Comparison of ENCODE assay signal across 8 cellular contexts in genomic region chr15:64381000-64381751, GRCh38. TPM values are rescaled to one million over a fixed set of nuclear protein-coding genes. Genes with fewer than 3 reads are reported as not detected.
DNase-seq lines count a peak whose midpoint lies in the region; ATAC-seq, FAIRE-seq and TF ChIP-seq lines count a peak whose summit lies in the region.

A gene with protein sequence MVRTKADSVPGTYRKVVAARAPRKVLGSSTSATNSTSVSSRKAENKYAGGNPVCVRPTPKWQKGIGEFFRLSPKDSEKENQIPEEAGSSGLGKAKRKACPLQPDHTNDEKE (minus strand): TSS chr15:64381441. CDS start chr15:64381371, 70 bp downstream.

- peaks cover 14% of the 10 kb centered on the region for H3K4me1 Mint-ChIP-seq in activated naive CD8-positive, alpha-beta T cell treated with anti-CD3 and anti-CD28 coated beads, Interleukin-2, amount 10 ng/mL, durations not matched to agents 7 days and 5 days

- peak within 1 kb of the TSS; percentile 85 for H3K27ac Mint-ChIP-seq in activated naive CD8-positive, alpha-beta T cell treated with anti-CD3 and anti-CD28 coated beads, Interleukin-2, amount 10 ng/mL, durations not matched to agents 7 days and 5 days

- peak; percentile 80 for TF ChIP-seq POLR2A in GM12891 (IDR thresholded peaks at IDR 0.05; ENCODE audit: low read depth, low read length)
- TF ChIP-seq POLR2A in tibial nerve (IDR thresholded peaks at IDR 0.05), result no peak

- ATAC-seq in HG02798 (IDR thresholded peaks at IDR 0.05; ENCODE audit: poor library complexity, unreplicated experiment), result peak; percentile 99
- ATAC-seq in activated naive CD8-positive, alpha-beta T cell treated with anti-CD3 and anti-CD28 coated beads, Interleukin-2, amount 10 ng/mL, durations not matched to agents 7 days and 5 days (ENCODE audit: low read depth), result peak; percentile 100
- ATAC-seq in Right ventricle myocardium superior (ENCODE audit: poor library complexity), result peak; percentile 100
- peak; percentile 100 for ATAC-seq in pancreas

- intact Hi-C loops in Right ventricle myocardium superior (cut with DNase I), result no loop called here
- intact Hi-C loops in pancreas (cut with DNase I), result no loop called here

- no peaks in the 10 kb centered on the region for H3K27me3 Mint-ChIP-seq in activated naive CD8-positive, alpha-beta T cell treated with anti-CD3 and anti-CD28 coated beads, Interleukin-2, amount 10 ng/mL, durations not matched to agents 7 days and 5 days

- peak; percentile 84 for DNase-seq in GM12891 (ENCODE audit: insufficient read length, low spot score)
- DNase-seq in NCI-H1417 treated with DMSO at 0.1 percent for 48 hours (lab: John Stamatoyannopoulos, UW), result peak; percentile 79
- DNase-seq in SW 1271 (lab: John Stamatoyannopoulos, UW), result peak; percentile 95 to 98
- DNase-seq in activated naive CD8-positive, alpha-beta T cell treated with anti-CD3 and anti-CD28 coated beads, Interleukin-2, amount 10 ng/mL, durations not matched to agents 7 days and 5 days, result peak; percentile 89
- DNase-seq in Right ventricle myocardium superior, result peak; percentile 97
- peak; percentile 84 to 94 (median 88) for DNase-seq in pancreas
- DNase-seq in tibial nerve (ENCODE audit: low spot score in 2 of 2), result peak; percentile 88 to 91

- H3K9me3 Mint-ChIP-seq in activated naive CD8-positive, alpha-beta T cell treated with anti-CD3 and anti-CD28 coated beads, Interleukin-2, amount 10 ng/mL, durations not matched to agents 7 days and 5 days, result no peaks in the 10 kb centered on the region

- H3K4me1 ChIP-seq in pancreas, result peaks cover 0 to 6% (median 0%) of the 10 kb centered on the region in 3 donors
- H3K4me1 ChIP-seq in tibial nerve, result peaks cover 0 to 13% (median 7%) of the 10 kb centered on the region in 4 donors

- POLR2A ChIA-PET in activated naive CD8-positive, alpha-beta T cell treated with anti-CD3 and anti-CD28 coated beads, Interleukin-2, amount 10 ng/mL, durations not matched to agents 7 days and 5 days (lab: Charles Lee), result interaction anchor here (0.5 to 1.6 kb wide), 3 partner anchors 25 to 514 kb away, joined by 3 to 5 read pairs (median 3); partner anchors contain the start of gene CSNK1G1

- peak in 1 of 2 donors; percentile 20 for TF ChIP-seq EP300 in tibial nerve (IDR thresholded peaks at IDR 0.05)

- H3K36me3 Mint-ChIP-seq in activated naive CD8-positive, alpha-beta T cell treated with anti-CD3 and anti-CD28 coated beads, Interleukin-2, amount 10 ng/mL, durations not matched to agents 7 days and 5 days, result peaks cover 11% of the 10 kb centered on the region

- TF ChIP-seq CTCF in pancreas (IDR thresholded peaks at IDR 0.05), result no peak
- peak in 2 of 5 experiments; percentile 15 to 20 for TF ChIP-seq CTCF in tibial nerve (IDR thresholded peaks at IDR 0.05)

- H3K27me3 ChIP-seq in pancreas, result no peaks in the 10 kb centered on the region
- no peaks in the 10 kb centered on the region for H3K27me3 ChIP-seq in tibial nerve

- WGBS in pancreas, 2 donors, result 0 to 1% methylated on average over 38 of the region's 38 CpGs
- 1% methylated on average over 34 to 38 of the region's 38 CpGs for WGBS in tibial nerve, 2 donors

- no peaks in the 10 kb centered on the region for H3K9me3 ChIP-seq in pancreas
- H3K9me3 ChIP-seq in tibial nerve, result no peaks in the 10 kb centered on the region

- FAIRE-seq in GM12891 (lab: Jason Lieb, UNC), result peak; percentile 99
- FAIRE-seq in pancreas (lab: Jason Lieb, UNC), result peak; percentile 91

- H3K27ac ChIP-seq in pancreas (no peak within 1 kb of the TSS), tibial nerve (no peak within 1 kb of the TSS)

- H3K4me3 Mint-ChIP-seq in activated naive CD8-positive, alpha-beta T cell treated with anti-CD3 and anti-CD28 coated beads, Interleukin-2, amount 10 ng/mL, durations not matched to agents 7 days and 5 days, result peak within 1 kb of the TSS; percentile 92

- H3K36me3 ChIP-seq in pancreas, result no peaks in the 10 kb centered on the region
- H3K36me3 ChIP-seq in tibial nerve, result no peaks in the 10 kb centered on the region

- H3K4me3 ChIP-seq in pancreas (peak within 1 kb of the TSS; percentile 20 to 52 (median 36)), tibial nerve (peak within 1 kb of the TSS; percentile 22 to 63 (median 56))

TF ChIP-seq in GM12891, 5 proteins besides CTCF, POLR2A, EP300 and RAD21:
- 0 out of 2 replicates have a peak, but pooled peaks have one; percentile 16 for TF ChIP-seq SPI1 (IDR thresholded peaks at IDR 0.05; ENCODE audit: low read depth, low read length)
- peak; percentile 33; the same call in 1 of the 2 replicates for TF ChIP-seq TAF1 (IDR thresholded peaks at IDR 0.05; ENCODE audit: low read depth, low read length)
- peak; percentile 69 for TF ChIP-seq POLR2AphosphoS5 (IDR thresholded peaks at IDR 0.05; ENCODE audit: low read depth, low read length)
- no peak for TF ChIP-seq PAX5 (IDR thresholded peaks at IDR 0.05; ENCODE audit: insufficient read depth, low read length, severe bottlenecking)
- TF ChIP-seq POU2F2 (IDR thresholded peaks at IDR 0.05; ENCODE audit: low read depth, low read length), result no peak

RNA-seq across cellular contexts. Expression of the gene that starts here (rescaled TPM):
- 132 TPM for polyA plus RNA-seq in GM12891 (2012; ENCODE audit: low read depth, missing spikeins)
- 100 to 1,000 TPM in 1 of 2 experiments, 10 to 100 TPM in 1; 94.2 to 110 TPM for total RNA-seq in activated naive CD8-positive, alpha-beta T cell treated with anti-CD3 and anti-CD28 coated beads, Interleukin-2, amount 10 ng/mL, durations not matched to agents 7 days and 5 days
- total RNA-seq in Right ventricle myocardium superior, result 0.59 TPM
- total RNA-seq in pancreas, result 1 to 10 TPM in 4 of 6 donors, under 1 TPM in 2; 0.51 to 2.1 (median 1.4) TPM
- 1 to 10 TPM; 1.3 to 2.2 TPM for polyA plus RNA-seq in pancreas
- 1 to 10 TPM in 1 of 4 donors, not detected in 3; 1.6 TPM for total RNA-seq in tibial nerve

Comparison
In these comparisons a context has a peak if more than half of its experiments do, and no peak if none do; other contexts are left out.
1. RNA of the gene that starts here (total RNA-seq): 94.2 to 110 TPM in activated naive CD8-positive, alpha-beta T cell treated with anti-CD3 and anti-CD28 coated beads, Interleukin-2, amount 10 ng/mL, durations not matched to agents 7 days and 5 days; 0.51 to 2.1 TPM in pancreas, 0.59 TPM in Right ventricle myocardium superior (single experiment) and 1.6 TPM in tibial nerve; every median in the first group is over 10 times any median in the second.
2. Peak in DNase-seq and ATAC-seq in Right ventricle myocardium superior; RNA of the gene not detected or under 1 TPM.
3. Peak in every context shown above with its lines, with median percentiles within 50 percentile points of each other: DNase-seq and ATAC-seq.